In the genomic region with DNA sequence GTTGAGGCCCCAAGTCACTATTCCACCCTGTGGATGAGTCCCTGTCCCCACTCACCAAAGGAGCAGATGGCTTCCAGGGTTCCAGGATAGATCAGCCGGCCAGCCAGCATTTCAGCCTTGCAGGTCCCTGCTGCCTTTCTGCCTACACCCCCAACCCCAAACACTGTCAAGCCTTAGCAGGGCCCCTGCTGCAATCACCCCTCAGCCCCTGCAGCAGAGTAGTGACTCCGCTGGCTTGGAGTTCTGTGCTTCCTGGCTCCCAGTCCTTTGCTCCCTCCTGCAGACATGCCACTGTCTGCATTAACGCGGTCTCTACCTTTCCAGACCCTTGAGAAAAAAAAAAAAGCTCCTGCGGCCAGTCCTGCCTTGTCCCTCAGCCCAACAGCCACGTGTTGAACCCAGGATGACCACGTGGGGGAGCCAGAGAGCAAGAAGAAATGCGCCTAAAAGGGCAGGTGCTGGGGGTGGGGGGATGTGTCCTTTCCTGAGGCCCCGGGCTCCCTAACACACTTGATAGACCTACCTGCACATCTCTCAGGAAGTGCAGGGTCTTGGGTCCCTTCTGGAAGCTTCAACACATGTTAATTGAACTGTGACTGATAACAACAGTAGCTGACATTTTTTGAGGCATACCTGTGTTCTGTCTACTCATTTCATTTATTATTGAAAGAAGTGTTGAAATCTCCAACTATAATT, we compare ENCODE assay signal across 8 cellular contexts. TPM values are rescaled to one million over a fixed set of nuclear protein-coding genes. Genes with fewer than 3 reads are reported as not detected.
DNase-seq lines count a peak whose midpoint lies in the region; ATAC-seq and TF ChIP-seq lines count a peak whose summit lies in the region.

No MANE protein-coding gene starts in this region.

- H3K9me3 ChIP-seq in NT2/D1 (ENCODE audit: insufficient read depth, low read length), result no peaks in the 10 kb centered on the region

- no peaks in the 10 kb centered on the region for H3K36me3 Mint-ChIP-seq in natural killer cell

- no peaks in the 10 kb centered on the region for H3K27me3 Mint-ChIP-seq in natural killer cell (ENCODE audit: low read depth in 2 of 2)

- H3K36me3 ChIP-seq in NT2/D1 (ENCODE audit: insufficient read depth, insufficient read length, low read length), result no peaks in the 10 kb centered on the region

- H3K4me3 ChIP-seq in NT2/D1 (ENCODE audit: insufficient read length, low read depth) (no peak overlapping the region), epithelial cell of proximal tubule (ENCODE audit: low read depth, low read length) (no peak overlapping the region)

- DNase-seq in DMS53 (lab: John Stamatoyannopoulos, UW) (peak; percentile 91), NT2/D1 (ENCODE audit: low read depth, low spot score) (peak; percentile 86), epithelial cell of proximal tubule (ENCODE audit: low read depth) (no peak), natural killer cell (peak; percentile 82)
- peak; percentile 97 for DNase-seq in activated CD8-positive, alpha-beta memory T cell treated with anti-CD3 and anti-CD28 coated beads, Interleukin-2, amount 50 U/mL, for 48 hours
- peak; percentile 92 for DNase-seq in stimulated activated naive CD8-positive, alpha-beta T cell treated with anti-CD3 and anti-CD28 coated beads, Interleukin-15, Interleukin-2, amounts not matched to agents 100 U/mL and 50 U/mL, for 24 hours

- intact Hi-C loops in natural killer cell (cut with micrococcal nuclease), result loop anchor here (1.0 kb wide), 1 partner anchor 39 kb away; no protein-coding TSS in a partner anchor

- ATAC-seq in HG03460 (IDR thresholded peaks at IDR 0.05; ENCODE audit: unreplicated experiment) (peak; percentile 57), natural killer cell (peak; percentile 83 to 97 (median 95)), HG03196 (IDR thresholded peaks at IDR 0.05; ENCODE audit: unreplicated experiment) (no peak)
- peak; percentile 82 for ATAC-seq in stimulated activated naive CD8-positive, alpha-beta T cell treated with anti-CD3 and anti-CD28 coated beads, Interleukin-15, Interleukin-2, amounts not matched to agents 100 U/mL and 50 U/mL, for 24 hours

- H3K27ac Mint-ChIP-seq in natural killer cell, result no peak overlapping the region

- peaks cover 12 to 16% of the 10 kb centered on the region in 2 donors for H3K4me1 Mint-ChIP-seq in natural killer cell

- peak overlapping the region; percentile 37 for H3K9ac ChIP-seq in NT2/D1 (ENCODE audit: insufficient read length, low read depth)

- H3K27me3 ChIP-seq in NT2/D1 (ENCODE audit: insufficient read depth, insufficient read length), result no peaks in the 10 kb centered on the region

- no peaks in the 10 kb centered on the region for H3K9me3 Mint-ChIP-seq in natural killer cell

- H3K4me3 Mint-ChIP-seq in natural killer cell, result no peak overlapping the region

- TF ChIP-seq CTCF in epithelial cell of proximal tubule (conservative IDR thresholded peaks at IDR 0.05; ENCODE audit: low read depth, low read length), result peak; percentile 91
- peak; percentile 94 for TF ChIP-seq CTCF in natural killer cell (IDR thresholded peaks at IDR 0.05)

- no peaks in the 10 kb centered on the region for H3K4me1 ChIP-seq in NT2/D1 (ENCODE audit: insufficient read depth, insufficient read length)

RNA-seq across cellular contexts. Expression of a gene that starts 37.4 kb away (rescaled TPM):
- total RNA-seq in epithelial cell of proximal tubule (3.5 and 4.7 TPM in 2 replicates), natural killer cell (100 to 1,000 TPM; 231 to 333 (median 279) TPM)

Comparison
In these comparisons a context has a peak if more than half of its experiments do, and no peak if none do; other contexts are left out.
1. RNA of a gene that starts 37.4 kb away (total RNA-seq): 231 to 333 TPM in natural killer cell; 3.5 to 4.7 TPM in epithelial cell of proximal tubule; every median in the first group is over 10 times any median in the second.